In the genomic region with DNA sequence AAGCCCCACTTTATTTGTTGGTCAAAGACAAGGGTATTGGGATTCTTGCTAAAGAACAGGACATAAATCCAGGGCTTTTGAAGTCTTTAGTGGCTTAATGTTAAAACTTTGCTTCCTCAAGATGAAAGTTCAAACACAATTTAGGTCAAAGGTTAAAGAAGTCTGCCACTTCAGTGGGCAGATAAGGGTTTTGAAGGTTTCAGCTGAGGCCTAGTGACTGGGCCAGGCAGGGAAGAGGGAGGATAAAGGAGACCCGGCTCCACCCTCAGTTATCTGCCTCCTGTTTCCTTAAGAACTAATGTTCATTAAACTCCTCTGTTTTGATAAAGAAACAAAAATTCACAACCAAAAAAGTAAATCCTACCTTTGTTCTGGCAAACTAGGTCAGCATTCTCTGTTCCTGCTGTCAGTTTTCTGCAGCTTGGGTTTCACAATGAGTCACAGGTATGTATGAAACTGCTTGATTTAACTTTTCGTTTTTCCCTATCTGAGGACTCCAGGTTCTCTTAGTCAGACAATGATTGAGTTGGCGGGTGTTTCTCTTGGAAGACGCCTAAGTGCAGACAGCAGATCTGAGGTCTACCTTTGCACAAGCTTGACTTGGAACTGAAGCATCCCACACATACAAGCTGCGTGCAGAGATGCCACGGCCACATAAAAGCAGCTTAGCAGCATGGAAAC, we compare ENCODE assay signal across 10 cellular contexts.
DNase-seq lines count a peak whose midpoint lies in the region; ATAC-seq and TF ChIP-seq lines count a peak whose summit lies in the region.
"Had no signal": no experiment of that assay in that cellular context is flagged by ENCODE, and none has a peak within 500 bp of the region (broad histone marks: within the 10 kb centered on the region; RNA-seq: fewer than 3 reads in every experiment).

No MANE protein-coding gene starts in this region.

- H3K36me3 ChIP-seq in cardiac muscle cell (no peaks in the 10 kb centered on the region), heart right ventricle (no peaks in the 10 kb centered on the region), testis (ENCODE audit: low read depth, missing control alignments) (no peaks in the 10 kb centered on the region)

- H3K9me3 ChIP-seq in cardiac muscle cell (ENCODE audit: low read depth) (no peaks in the 10 kb centered on the region), heart right ventricle (no peaks in the 10 kb centered on the region), testis (no peaks in the 10 kb centered on the region)

- DNase-seq in cardiac muscle cell (ENCODE audit: low read depth in 1 of 2, low spot score in 1 of 2) (peak; percentile 0 to 53), heart right ventricle (no peak), NCI-H2081 treated with DMSO at 0.1 percent for 48 hours (lab: John Stamatoyannopoulos, UW) (no peak), CD1c-positive myeloid dendritic cell (ENCODE audit: extremely low spot score) (no peak), testis (no peak)
- DNase-seq in activated T-cell treated with anti-CD3 and anti-CD28 coated beads, Interleukin-2, amount 50 U/mL, for 48 hours: peak; percentile 35 to 45
- DNase-seq in stimulated activated CD4-positive, alpha-beta T cell treated with anti-CD3 and anti-CD28 coated beads, Interleukin-12 subunit alpha, Interleukin-12 subunit beta, amount 100 ng/mL, for 4 hours: peak; percentile 24
- DNase-seq: activated B cell treated with CpG ODN at 0.5 μM for 24 hours had no signal

- H3K4me1 ChIP-seq in cardiac muscle cell (ENCODE audit: low read depth) (peaks cover 21% of the 10 kb centered on the region), heart right ventricle (no peaks in the 10 kb centered on the region), testis (peaks cover 4% of the 10 kb centered on the region)

- TF ChIP-seq CTCF in cardiac muscle cell (IDR thresholded peaks at IDR 0.05; ENCODE audit: low read depth, low read length) (no peak), heart right ventricle (IDR thresholded peaks at IDR 0.05) (no peak), testis (IDR thresholded peaks at IDR 0.05) (no peak)

- peaks cover 7% of the 10 kb centered on the region for H3K27me3 ChIP-seq in cardiac muscle cell
- peaks cover 0 to 16% (median under 1%) of the 10 kb centered on the region in 7 donors for H3K27me3 ChIP-seq in heart right ventricle
- H3K27me3 ChIP-seq in testis: no peaks in the 10 kb centered on the region

- ATAC-seq in heart right ventricle (no peak), HG03095 (IDR thresholded peaks at IDR 0.05; ENCODE audit: unreplicated experiment) (peak; percentile 92)

- WGBS in heart right ventricle, 2 donors: 42 to 53% methylated on average over 6 of the region's 6 CpGs
- WGBS in testis, 2 donors: 55 to 61% methylated on average over 6 of the region's 6 CpGs

- intact Hi-C loops in heart right ventricle (cut with DNase I): no loop called here
- intact Hi-C loops in testis (cut with DNase I; ENCODE audit: low total_unique reads): no loop called here

- TF ChIP-seq POLR2A in testis (IDR thresholded peaks at IDR 0.05): no peak

- H3K4me3 ChIP-seq in cardiac muscle cell (no peak overlapping the region), heart right ventricle (no peak overlapping the region), testis (no peak overlapping the region)

- H3K27ac ChIP-seq in cardiac muscle cell (no peak overlapping the region), heart right ventricle (no peak overlapping the region), testis (no peak overlapping the region)
- H3K27ac ChIP-seq: C4-2B had no signal

Comparison
In these comparisons a context has a peak if more than half of its experiments do, and no peak if none do; other contexts are left out.
1. DNase-seq: peak in cardiac muscle cell (2 of 2), activated T-cell treated with anti-CD3 and anti-CD28 coated beads, Interleukin-2, amount 50 U/mL, for 48 hours (2 of 2) and stimulated activated CD4-positive, alpha-beta T cell treated with anti-CD3 and anti-CD28 coated beads, Interleukin-12 subunit alpha, Interleukin-12 subunit beta, amount 100 ng/mL, for 4 hours (single experiment); none in heart right ventricle (0 of 2), NCI-H2081 treated with DMSO at 0.1 percent for 48 hours (single experiment), CD1c-positive myeloid dendritic cell (single experiment) and testis (single experiment).